Comparison of ENCODE assay signal across 1 cellular context in the genomic region with DNA sequence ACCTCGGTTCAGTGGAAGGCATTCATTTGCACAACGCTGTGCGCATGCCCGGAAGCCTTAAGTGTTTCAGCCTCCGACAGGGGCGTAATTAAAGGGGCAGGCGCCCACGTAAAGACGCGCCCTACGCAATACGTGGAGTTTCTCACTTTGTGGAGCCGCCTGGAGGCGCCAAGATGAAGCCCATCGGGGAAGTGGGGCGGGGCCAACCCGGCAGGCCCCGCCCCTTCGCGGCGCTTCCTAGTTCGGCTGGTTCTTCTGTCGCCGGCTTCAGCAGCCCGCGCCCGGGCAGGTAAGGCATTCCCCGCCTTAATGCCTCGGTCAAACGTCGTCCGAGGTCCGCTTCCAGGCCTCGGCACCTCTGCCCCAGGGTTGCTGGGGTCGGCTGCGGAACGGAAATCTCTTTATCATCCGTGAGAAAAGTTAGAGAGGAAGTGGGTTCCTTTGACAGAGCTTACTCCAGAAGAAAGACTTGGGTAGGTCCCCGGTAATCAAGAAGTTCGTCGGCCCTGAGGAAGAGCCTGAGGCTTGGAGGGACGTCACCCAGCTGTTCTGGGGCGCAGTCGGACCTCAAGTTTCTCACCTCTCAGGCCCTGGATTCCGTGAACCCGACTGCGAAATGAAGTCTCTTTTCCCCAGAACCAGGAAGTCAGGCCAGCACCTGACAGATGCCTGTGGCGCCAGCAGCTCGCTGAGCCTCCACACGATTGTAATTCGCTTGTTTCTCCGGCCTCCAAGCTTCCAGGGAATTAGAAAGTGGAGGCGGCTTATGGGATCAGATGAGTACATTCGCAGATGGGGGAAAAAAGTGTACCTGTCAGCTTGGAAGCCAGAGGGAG.
TF ChIP-seq lines count a peak whose summit lies in the region.

A gene (plus strand): TSS at position 224 of the 836 bp plus-strand sequence. CDS start 9,161 bp downstream, outside the sequence.
A gene with protein sequence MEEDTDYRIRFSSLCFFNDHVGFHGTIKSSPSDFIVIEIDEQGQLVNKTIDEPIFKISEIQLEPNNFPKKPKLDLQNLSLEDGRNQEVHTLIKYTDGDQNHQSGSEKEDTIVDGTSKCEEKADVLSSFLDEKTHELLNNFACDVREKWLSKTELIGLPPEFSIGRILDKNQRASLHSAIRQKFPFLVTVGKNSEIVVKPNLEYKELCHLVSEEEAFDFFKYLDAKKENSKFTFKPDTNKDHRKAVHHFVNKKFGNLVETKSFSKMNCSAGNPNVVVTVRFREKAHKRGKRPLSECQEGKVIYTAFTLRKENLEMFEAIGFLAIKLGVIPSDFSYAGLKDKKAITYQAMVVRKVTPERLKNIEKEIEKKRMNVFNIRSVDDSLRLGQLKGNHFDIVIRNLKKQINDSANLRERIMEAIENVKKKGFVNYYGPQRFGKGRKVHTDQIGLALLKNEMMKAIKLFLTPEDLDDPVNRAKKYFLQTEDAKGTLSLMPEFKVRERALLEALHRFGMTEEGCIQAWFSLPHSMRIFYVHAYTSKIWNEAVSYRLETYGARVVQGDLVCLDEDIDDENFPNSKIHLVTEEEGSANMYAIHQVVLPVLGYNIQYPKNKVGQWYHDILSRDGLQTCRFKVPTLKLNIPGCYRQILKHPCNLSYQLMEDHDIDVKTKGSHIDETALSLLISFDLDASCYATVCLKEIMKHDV (minus strand): TSS at position 63 of the 836 bp plus-strand sequence. CDS start 3,545 bp downstream, outside the sequence.

TF ChIP-seq in GM12878, 131 proteins besides CTCF, POLR2A, EP300 and RAD21 (continued from another document and continues in another):
- TF ChIP-seq, protein P1, sequence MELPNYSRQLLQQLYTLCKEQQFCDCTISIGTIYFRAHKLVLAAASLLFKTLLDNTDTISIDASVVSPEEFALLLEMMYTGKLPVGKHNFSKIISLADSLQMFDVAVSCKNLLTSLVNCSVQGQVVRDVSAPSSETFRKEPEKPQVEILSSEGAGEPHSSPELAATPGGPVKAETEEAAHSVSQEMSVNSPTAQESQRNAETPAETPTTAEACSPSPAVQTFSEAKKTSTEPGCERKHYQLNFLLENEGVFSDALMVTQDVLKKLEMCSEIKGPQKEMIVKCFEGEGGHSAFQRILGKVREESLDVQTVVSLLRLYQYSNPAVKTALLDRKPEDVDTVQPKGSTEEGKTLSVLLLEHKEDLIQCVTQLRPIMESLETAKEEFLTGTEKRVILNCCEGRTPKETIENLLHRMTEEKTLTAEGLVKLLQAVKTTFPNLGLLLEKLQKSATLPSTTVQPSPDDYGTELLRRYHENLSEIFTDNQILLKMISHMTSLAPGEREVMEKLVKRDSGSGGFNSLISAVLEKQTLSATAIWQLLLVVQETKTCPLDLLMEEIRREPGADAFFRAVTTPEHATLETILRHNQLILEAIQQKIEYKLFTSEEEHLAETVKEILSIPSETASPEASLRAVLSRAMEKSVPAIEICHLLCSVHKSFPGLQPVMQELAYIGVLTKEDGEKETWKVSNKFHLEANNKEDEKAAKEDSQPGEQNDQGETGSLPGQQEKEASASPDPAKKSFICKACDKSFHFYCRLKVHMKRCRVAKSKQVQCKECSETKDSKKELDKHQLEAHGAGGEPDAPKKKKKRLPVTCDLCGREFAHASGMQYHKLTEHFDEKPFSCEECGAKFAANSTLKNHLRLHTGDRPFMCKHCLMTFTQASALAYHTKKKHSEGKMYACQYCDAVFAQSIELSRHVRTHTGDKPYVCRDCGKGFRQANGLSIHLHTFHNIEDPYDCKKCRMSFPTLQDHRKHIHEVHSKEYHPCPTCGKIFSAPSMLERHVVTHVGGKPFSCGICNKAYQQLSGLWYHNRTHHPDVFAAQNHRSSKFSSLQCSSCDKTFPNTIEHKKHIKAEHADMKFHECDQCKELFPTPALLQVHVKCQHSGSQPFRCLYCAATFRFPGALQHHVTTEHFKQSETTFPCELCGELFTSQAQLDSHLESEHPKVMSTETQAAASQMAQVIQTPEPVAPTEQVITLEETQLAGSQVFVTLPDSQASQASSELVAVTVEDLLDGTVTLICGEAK (IDR thresholded peaks at IDR 0.05; ENCODE audit: borderline replicate concordance), result peak; percentile 25; the same call in 1 of the 2 replicates
- TF ChIP-seq ZZZ3 (IDR thresholded peaks at IDR 0.05; ENCODE audit: control insufficient read depth, insufficient read length, low read depth) (no peak), SIX5 (IDR thresholded peaks at IDR 0.05; ENCODE audit: low read depth, low read length, severe bottlenecking) (no peak), SMC3 (IDR thresholded peaks at IDR 0.05; ENCODE audit: borderline replicate concordance, low read length) (no peak; the same call in 1 of the 2 replicates), PAX5 (IDR thresholded peaks at IDR 0.05; ENCODE audit: borderline replicate concordance, low read depth, low read length) (0 out of 2 replicates have a peak, but pooled peaks have one; percentile 8), ASH2L (IDR thresholded peaks at IDR 0.05; ENCODE audit: borderline replicate concordance, low read depth) (no peak), FOS (IDR thresholded peaks at IDR 0.05; ENCODE audit: borderline replicate concordance, extremely low read depth, insufficient read length) (no peak), JUND (IDR thresholded peaks at IDR 0.05; ENCODE audit: low read depth, low read length) (no peak), RFX5 (IDR thresholded peaks at IDR 0.05; ENCODE audit: low read depth, low read length) (no peak), SUZ12 (IDR thresholded peaks at IDR 0.05; ENCODE audit: unreplicated experiment) (no peak), BACH1 (IDR thresholded peaks at IDR 0.05; ENCODE audit: borderline replicate concordance) (no peak; the same call in 1 of the 2 replicates), NR2F1 (conservative IDR thresholded peaks at IDR 0.05) (0 out of 2 replicates have a peak, but pooled peaks have one; percentile 41), BRCA1 (IDR thresholded peaks at IDR 0.05; ENCODE audit: low read depth, low read length) (no peak), SIN3A (IDR thresholded peaks at IDR 0.05; ENCODE audit: low read depth, low read length) (no peak), SUPT20H (IDR thresholded peaks at IDR 0.05; ENCODE audit: borderline replicate concordance, control insufficient read depth, low read depth, low read length) (no peak), KLF5 (IDR thresholded peaks at IDR 0.05; ENCODE audit: partially characterized antibody) (no peak), RBBP5 (conservative IDR thresholded peaks at IDR 0.05) (no peak), MTA3 (IDR thresholded peaks at IDR 0.05; ENCODE audit: borderline replicate concordance, low read length) (no peak), EZH2 (IDR thresholded peaks at IDR 0.05; ENCODE audit: borderline replicate concordance, control insufficient read depth, low read depth, low read length) (no peak), ETV6 (conservative IDR thresholded peaks at IDR 0.05 in 1 of 2, IDR thresholded peaks at IDR 0.05 in 1 of 2; ENCODE audit: borderline replicate concordance in 1 of 2, low read depth in 1 of 2) (no peak), IKZF2 (IDR thresholded peaks at IDR 0.05) (no peak; a peak in 4 of 4 replicates), SMARCA5 (IDR thresholded peaks at IDR 0.05) (no peak), CBFB (IDR thresholded peaks at IDR 0.05; ENCODE audit: low read depth) (peak; percentile 64; the same call in 1 of the 2 replicates), MEF2A (IDR thresholded peaks at IDR 0.05; ENCODE audit: insufficient read depth, low read depth, low read length) (no peak), KDM1A (IDR thresholded peaks at IDR 0.05; ENCODE audit: borderline replicate concordance) (no peak), SREBF2 (IDR thresholded peaks at IDR 0.05; ENCODE audit: low read length) (no peak)
- TF ChIP-seq, protein P2, sequence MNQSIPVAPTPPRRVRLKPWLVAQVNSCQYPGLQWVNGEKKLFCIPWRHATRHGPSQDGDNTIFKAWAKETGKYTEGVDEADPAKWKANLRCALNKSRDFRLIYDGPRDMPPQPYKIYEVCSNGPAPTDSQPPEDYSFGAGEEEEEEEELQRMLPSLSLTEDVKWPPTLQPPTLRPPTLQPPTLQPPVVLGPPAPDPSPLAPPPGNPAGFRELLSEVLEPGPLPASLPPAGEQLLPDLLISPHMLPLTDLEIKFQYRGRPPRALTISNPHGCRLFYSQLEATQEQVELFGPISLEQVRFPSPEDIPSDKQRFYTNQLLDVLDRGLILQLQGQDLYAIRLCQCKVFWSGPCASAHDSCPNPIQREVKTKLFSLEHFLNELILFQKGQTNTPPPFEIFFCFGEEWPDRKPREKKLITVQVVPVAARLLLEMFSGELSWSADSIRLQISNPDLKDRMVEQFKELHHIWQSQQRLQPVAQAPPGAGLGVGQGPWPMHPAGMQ (IDR thresholded peaks at IDR 0.05; ENCODE audit: borderline replicate concordance), result no peak
- TF ChIP-seq, protein P3, sequence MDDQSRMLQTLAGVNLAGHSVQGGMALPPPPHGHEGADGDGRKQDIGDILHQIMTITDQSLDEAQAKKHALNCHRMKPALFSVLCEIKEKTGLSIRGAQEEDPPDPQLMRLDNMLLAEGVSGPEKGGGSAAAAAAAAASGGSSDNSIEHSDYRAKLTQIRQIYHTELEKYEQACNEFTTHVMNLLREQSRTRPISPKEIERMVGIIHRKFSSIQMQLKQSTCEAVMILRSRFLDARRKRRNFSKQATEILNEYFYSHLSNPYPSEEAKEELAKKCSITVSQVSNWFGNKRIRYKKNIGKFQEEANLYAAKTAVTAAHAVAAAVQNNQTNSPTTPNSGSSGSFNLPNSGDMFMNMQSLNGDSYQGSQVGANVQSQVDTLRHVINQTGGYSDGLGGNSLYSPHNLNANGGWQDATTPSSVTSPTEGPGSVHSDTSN (IDR thresholded peaks at IDR 0.05; ENCODE audit: insufficient replicate concordance, low read depth, low read length), result no peak
- TF ChIP-seq, protein P4, sequence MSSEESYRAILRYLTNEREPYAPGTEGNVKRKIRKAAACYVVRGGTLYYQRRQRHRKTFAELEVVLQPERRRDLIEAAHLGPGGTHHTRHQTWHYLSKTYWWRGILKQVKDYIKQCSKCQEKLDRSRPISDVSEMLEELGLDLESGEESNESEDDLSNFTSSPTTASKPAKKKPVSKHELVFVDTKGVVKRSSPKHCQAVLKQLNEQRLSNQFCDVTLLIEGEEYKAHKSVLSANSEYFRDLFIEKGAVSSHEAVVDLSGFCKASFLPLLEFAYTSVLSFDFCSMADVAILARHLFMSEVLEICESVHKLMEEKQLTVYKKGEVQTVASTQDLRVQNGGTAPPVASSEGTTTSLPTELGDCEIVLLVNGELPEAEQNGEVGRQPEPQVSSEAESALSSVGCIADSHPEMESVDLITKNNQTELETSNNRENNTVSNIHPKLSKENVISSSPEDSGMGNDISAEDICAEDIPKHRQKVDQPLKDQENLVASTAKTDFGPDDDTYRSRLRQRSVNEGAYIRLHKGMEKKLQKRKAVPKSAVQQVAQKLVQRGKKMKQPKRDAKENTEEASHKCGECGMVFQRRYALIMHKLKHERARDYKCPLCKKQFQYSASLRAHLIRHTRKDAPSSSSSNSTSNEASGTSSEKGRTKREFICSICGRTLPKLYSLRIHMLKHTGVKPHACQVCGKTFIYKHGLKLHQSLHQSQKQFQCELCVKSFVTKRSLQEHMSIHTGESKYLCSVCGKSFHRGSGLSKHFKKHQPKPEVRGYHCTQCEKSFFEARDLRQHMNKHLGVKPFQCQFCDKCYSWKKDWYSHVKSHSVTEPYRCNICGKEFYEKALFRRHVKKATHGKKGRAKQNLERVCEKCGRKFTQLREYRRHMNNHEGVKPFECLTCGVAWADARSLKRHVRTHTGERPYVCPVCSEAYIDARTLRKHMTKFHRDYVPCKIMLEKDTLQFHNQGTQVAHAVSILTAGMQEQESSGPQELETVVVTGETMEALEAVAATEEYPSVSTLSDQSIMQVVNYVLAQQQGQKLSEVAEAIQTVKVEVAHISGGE (CRISPR knock-in tag; IDR thresholded peaks at IDR 0.05), result no peak
- TF ChIP-seq, protein P5, sequence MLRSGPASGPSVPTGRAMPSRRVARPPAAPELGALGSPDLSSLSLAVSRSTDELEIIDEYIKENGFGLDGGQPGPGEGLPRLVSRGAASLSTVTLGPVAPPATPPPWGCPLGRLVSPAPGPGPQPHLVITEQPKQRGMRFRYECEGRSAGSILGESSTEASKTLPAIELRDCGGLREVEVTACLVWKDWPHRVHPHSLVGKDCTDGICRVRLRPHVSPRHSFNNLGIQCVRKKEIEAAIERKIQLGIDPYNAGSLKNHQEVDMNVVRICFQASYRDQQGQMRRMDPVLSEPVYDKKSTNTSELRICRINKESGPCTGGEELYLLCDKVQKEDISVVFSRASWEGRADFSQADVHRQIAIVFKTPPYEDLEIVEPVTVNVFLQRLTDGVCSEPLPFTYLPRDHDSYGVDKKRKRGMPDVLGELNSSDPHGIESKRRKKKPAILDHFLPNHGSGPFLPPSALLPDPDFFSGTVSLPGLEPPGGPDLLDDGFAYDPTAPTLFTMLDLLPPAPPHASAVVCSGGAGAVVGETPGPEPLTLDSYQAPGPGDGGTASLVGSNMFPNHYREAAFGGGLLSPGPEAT (IDR thresholded peaks at IDR 0.05; ENCODE audit: low read depth), result 0 out of 2 replicates have a peak, but pooled peaks have one; percentile 24
- TF ChIP-seq, protein P6, sequence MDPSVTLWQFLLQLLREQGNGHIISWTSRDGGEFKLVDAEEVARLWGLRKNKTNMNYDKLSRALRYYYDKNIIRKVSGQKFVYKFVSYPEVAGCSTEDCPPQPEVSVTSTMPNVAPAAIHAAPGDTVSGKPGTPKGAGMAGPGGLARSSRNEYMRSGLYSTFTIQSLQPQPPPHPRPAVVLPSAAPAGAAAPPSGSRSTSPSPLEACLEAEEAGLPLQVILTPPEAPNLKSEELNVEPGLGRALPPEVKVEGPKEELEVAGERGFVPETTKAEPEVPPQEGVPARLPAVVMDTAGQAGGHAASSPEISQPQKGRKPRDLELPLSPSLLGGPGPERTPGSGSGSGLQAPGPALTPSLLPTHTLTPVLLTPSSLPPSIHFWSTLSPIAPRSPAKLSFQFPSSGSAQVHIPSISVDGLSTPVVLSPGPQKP (IDR thresholded peaks at IDR 0.05; ENCODE audit: low read depth, low read length), result no peak
- TF ChIP-seq, protein P7, sequence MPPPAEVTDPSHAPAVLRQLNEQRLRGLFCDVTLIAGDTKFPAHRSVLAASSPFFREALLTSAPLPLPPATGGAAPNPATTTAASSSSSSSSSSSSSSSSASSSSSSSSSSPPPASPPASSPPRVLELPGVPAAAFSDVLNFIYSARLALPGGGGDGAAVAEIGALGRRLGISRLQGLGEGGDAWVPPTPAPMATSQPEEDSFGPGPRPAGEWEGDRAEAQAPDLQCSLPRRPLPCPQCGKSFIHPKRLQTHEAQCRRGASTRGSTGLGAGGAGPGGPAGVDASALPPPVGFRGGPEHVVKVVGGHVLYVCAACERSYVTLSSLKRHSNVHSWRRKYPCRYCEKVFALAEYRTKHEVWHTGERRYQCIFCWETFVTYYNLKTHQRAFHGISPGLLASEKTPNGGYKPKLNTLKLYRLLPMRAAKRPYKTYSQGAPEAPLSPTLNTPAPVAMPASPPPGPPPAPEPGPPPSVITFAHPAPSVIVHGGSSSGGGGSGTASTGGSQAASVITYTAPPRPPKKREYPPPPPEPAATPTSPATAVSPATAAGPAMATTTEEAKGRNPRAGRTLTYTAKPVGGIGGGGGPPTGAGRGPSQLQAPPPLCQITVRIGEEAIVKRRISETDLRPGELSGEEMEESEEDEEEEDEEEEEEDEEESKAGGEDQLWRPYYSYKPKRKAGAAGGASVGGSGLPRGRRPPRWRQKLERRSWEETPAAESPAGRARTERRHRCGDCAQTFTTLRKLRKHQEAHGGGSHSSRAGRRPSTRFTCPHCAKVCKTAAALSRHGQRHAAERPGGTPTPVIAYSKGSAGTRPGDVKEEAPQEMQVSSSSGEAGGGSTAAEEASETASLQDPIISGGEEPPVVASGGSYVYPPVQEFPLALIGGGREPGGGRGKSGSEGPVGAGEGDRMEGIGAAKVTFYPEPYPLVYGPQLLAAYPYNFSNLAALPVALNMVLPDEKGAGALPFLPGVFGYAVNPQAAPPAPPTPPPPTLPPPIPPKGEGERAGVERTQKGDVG (CRISPR knock-in tag; IDR thresholded peaks at IDR 0.05), result no peak
